In genomic region chr5:131163315-131164119, GRCh38 we compare ENCODE assay signal across 8 cellular contexts. TPM values are rescaled to one million over a fixed set of nuclear protein-coding genes. Genes with fewer than 3 reads are reported as not detected.
DNase-seq lines count a peak whose midpoint lies in the region; FAIRE-seq and TF ChIP-seq lines count a peak whose summit lies in the region.

No MANE protein-coding gene starts in this region.

- intact Hi-C loops in activated CD4-positive, alpha-beta memory T cell treated with anti-CD3 and anti-CD28 coated beads for 36 hours (cut with micrococcal nuclease), result no loop called here

- H3K27ac ChIP-seq in BLaER1 treated with 17β-estradiol and CSF1 and Interleukin-3, amounts not matched to agents 10 nM and 100 nM, result peak overlapping the region; percentile 89 to 99 (median 96)
- H3K27ac ChIP-seq in hepatocyte (peak overlapping the region; percentile 95), skin epidermis (peak overlapping the region; percentile 71 to 99 (median 94))

- peak overlapping the region; percentile 78 to 91 (median 86) for H3K4me3 ChIP-seq in BLaER1 treated with 17β-estradiol and CSF1 and Interleukin-3, amounts not matched to agents 10 nM and 100 nM
- peak overlapping the region; percentile 43 for H3K4me3 ChIP-seq in hepatocyte
- peak overlapping the region; percentile 74 to 91 (median 85) for H3K4me3 ChIP-seq in skin epidermis

- H3K4me1 Mint-ChIP-seq in activated CD4-positive, alpha-beta memory T cell treated with anti-CD3 and anti-CD28 coated beads for 36 hours (ENCODE audit: low read depth), result peaks cover 39% of the 10 kb centered on the region

- H3K9me3 Mint-ChIP-seq in activated CD4-positive, alpha-beta memory T cell treated with anti-CD3 and anti-CD28 coated beads for 36 hours, result no peaks in the 10 kb centered on the region

- TF ChIP-seq CTCF in hepatocyte (IDR thresholded peaks at IDR 0.05; ENCODE audit: poor library complexity) (no peak), D721Med (IDR thresholded peaks at IDR 0.05; ENCODE audit: insufficient read depth, missing control alignments) (no peak)

- peaks cover 42 to 48% (median 45%) of the 10 kb centered on the region in 11 experiments for H3K36me3 ChIP-seq in BLaER1 treated with 17β-estradiol and CSF1 and Interleukin-3, amounts not matched to agents 10 nM and 100 nM
- peaks cover 7% of the 10 kb centered on the region for H3K36me3 ChIP-seq in hepatocyte (replicated peaks; ENCODE audit: insufficient read depth, low read depth)

- no peaks in the 10 kb centered on the region for H3K27me3 Mint-ChIP-seq in activated CD4-positive, alpha-beta memory T cell treated with anti-CD3 and anti-CD28 coated beads for 36 hours

- FAIRE-seq in D721Med (lab: Jason Lieb, UNC), result no peak

- CTCF ChIA-PET in activated CD4-positive, alpha-beta memory T cell treated with anti-CD3 and anti-CD28 coated beads for 36 hours (lab: Charles Lee), result interaction anchor here (0.6 to 1.4 kb wide), 6 partner anchors 11 to 256 kb away, joined by 3 to 4 read pairs (median 3); partner anchors contain the start of gene CDC42SE2

- peak overlapping the region; percentile 88 for H3K4me3 Mint-ChIP-seq in activated CD4-positive, alpha-beta memory T cell treated with anti-CD3 and anti-CD28 coated beads for 36 hours

- peaks cover 16 to 36% (median 23%) of the 10 kb centered on the region in 10 experiments for H3K4me1 ChIP-seq in BLaER1 treated with 17β-estradiol and CSF1 and Interleukin-3, amounts not matched to agents 10 nM and 100 nM
- no peaks in the 10 kb centered on the region for H3K4me1 ChIP-seq in hepatocyte (ENCODE audit: insufficient read depth)

- peaks cover 8 to 49% (median 25%) of the 10 kb centered on the region in 11 experiments; a peak in 16 of 22 replicates for H4K20me1 ChIP-seq in BLaER1 treated with 17β-estradiol and CSF1 and Interleukin-3, amounts not matched to agents 10 nM and 100 nM
- peaks cover 5% of the 10 kb centered on the region for H4K20me1 ChIP-seq in hepatocyte (ENCODE audit: insufficient read depth, poor library complexity, severe bottlenecking)

- peak overlapping the region; percentile 76 to 93 (median 88) for H3K4me2 ChIP-seq in BLaER1 treated with 17β-estradiol and CSF1 and Interleukin-3, amounts not matched to agents 10 nM and 100 nM
- peak overlapping the region; percentile 78 for H3K4me2 ChIP-seq in hepatocyte

- H3K27ac Mint-ChIP-seq in activated CD4-positive, alpha-beta memory T cell treated with anti-CD3 and anti-CD28 coated beads for 36 hours, result peak overlapping the region; percentile 97

- peak overlapping the region; percentile 94 to 99 (median 98) for H3K9ac ChIP-seq in BLaER1 treated with 17β-estradiol and CSF1 and Interleukin-3, amounts not matched to agents 10 nM and 100 nM

- no peaks in the 10 kb centered on the region for H3K9me2 ChIP-seq in hepatocyte (replicated peaks; ENCODE audit: insufficient read depth)

- peak overlapping the region; percentile 93 for H2AFZ ChIP-seq in hepatocyte

- peaks cover 55% of the 10 kb centered on the region for H3K36me3 Mint-ChIP-seq in activated CD4-positive, alpha-beta memory T cell treated with anti-CD3 and anti-CD28 coated beads for 36 hours

- DNase-seq in HT1080 (ENCODE audit: low read depth) (peak; percentile 25), hepatocyte (ENCODE audit: low spot score) (peak; percentile 26), NCI-H1092 (lab: John Stamatoyannopoulos, UW) (no peak), D721Med (ENCODE audit: insufficient read length, low spot score) (no peak), NCI-H524 treated with DMSO at 0.1 percent for 48 hours (lab: John Stamatoyannopoulos, UW) (no peak)
- DNase-seq in activated CD4-positive, alpha-beta memory T cell treated with anti-CD3 and anti-CD28 coated beads for 36 hours, result no peak

- POLR2A ChIA-PET in activated CD4-positive, alpha-beta memory T cell treated with anti-CD3 and anti-CD28 coated beads for 36 hours (lab: Charles Lee), result interaction anchor here (0.8 to 2.5 kb wide), 5 partner anchors 91 to 233 kb away, joined by 3 to 26 read pairs (median 11); partner anchors contain the start of gene CDC42SE2

- 14% methylated on average over 9 of the region's 9 CpGs for WGBS in hepatocyte (ENCODE audit: low lambda C conversion rate, missing lambda C conversion rate)

- peaks cover 47% of the 10 kb centered on the region for H3K79me2 ChIP-seq in hepatocyte

- no peaks in the 10 kb centered on the region for H3K9me3 ChIP-seq in BLaER1 treated with 17β-estradiol and CSF1 and Interleukin-3, amounts not matched to agents 10 nM and 100 nM (replicated peaks in 1 of 11)
- no peaks in the 10 kb centered on the region for H3K9me3 ChIP-seq in hepatocyte (ENCODE audit: low read depth)

- H3K27me3 ChIP-seq in BLaER1 treated with 17β-estradiol and CSF1 and Interleukin-3, amounts not matched to agents 10 nM and 100 nM, result no peaks in the 10 kb centered on the region
- no peaks in the 10 kb centered on the region for H3K27me3 ChIP-seq in hepatocyte

RNA-seq across cellular contexts. Expression of gene HINT1, which starts 1.5 kb away (rescaled TPM):
- 290 and 450 TPM in 2 replicates for total RNA-seq in HT1080 (2014; rRNA removed; shearing (Covaris generic))
- polyA plus RNA-seq in HT1080 (2015; cell fraction: cytosol; rRNA removed), result 395 and 408 TPM in 2 replicates
- polyA plus RNA-seq in HT1080 (2015; cell fraction: nucleus; rRNA removed), result 167 and 171 TPM in 2 replicates
- total RNA-seq in activated CD4-positive, alpha-beta memory T cell treated with anti-CD3 and anti-CD28 coated beads for 36 hours, result 100 to 1,000 TPM; 349 to 361 TPM
- total RNA-seq in hepatocyte, result 268 and 291 TPM in 2 replicates
- polyA plus RNA-seq in hepatocyte, result 434 and 463 TPM in 2 replicates

RNA-seq across cellular contexts. Expression of gene LYRM7, which starts 7.2 kb away (rescaled TPM):
- 11.1 and 15.3 TPM in 2 replicates for total RNA-seq in HT1080 (2014; rRNA removed; shearing (Covaris generic))
- polyA plus RNA-seq in HT1080 (2015; cell fraction: cytosol; rRNA removed), result 14.4 and 18.0 TPM in 2 replicates
- 8.5 and 10.4 TPM in 2 replicates for polyA plus RNA-seq in HT1080 (2015; cell fraction: nucleus; rRNA removed)
- 10 to 100 TPM; 16.6 to 18.6 TPM for total RNA-seq in activated CD4-positive, alpha-beta memory T cell treated with anti-CD3 and anti-CD28 coated beads for 36 hours
- total RNA-seq in hepatocyte, result 5.1 and 6.1 TPM in 2 replicates
- polyA plus RNA-seq in hepatocyte, result 9.5 and 12.2 TPM in 2 replicates

Comparison
In these comparisons a context has a peak if more than half of its experiments do, and no peak if none do; other contexts are left out.
1. DNase-seq: peak in HT1080 (single experiment) and hepatocyte (single experiment); none in activated CD4-positive, alpha-beta memory T cell treated with anti-CD3 and anti-CD28 coated beads for 36 hours (single experiment), NCI-H1092 (single experiment), D721Med (single experiment) and NCI-H524 treated with DMSO at 0.1 percent for 48 hours (single experiment).
2. Peak in every context shown above with its lines, with median percentiles within 50 percentile points of each other: H3K27ac ChIP-seq and H3K4me3 ChIP-seq.